14 cellular contexts compared by ENCODE assay signal in genomic region chr1:165330483-165330882, GRCh38. TPM values are rescaled to one million over a fixed set of nuclear protein-coding genes. Genes with fewer than 3 reads are reported as not detected.
DNase-seq lines count a peak whose midpoint lies in the region; ATAC-seq and TF ChIP-seq lines count a peak whose summit lies in the region.
"Had no signal": no experiment of that assay in that cellular context is flagged by ENCODE, and none has a peak within 500 bp of the region (broad histone marks: within the 10 kb centered on the region; RNA-seq: fewer than 3 reads in every experiment).

No MANE protein-coding gene starts in this region.

- H4K20me1 ChIP-seq in PC-3 (ENCODE audit: low read length): no peaks in the 10 kb centered on the region
- H4K20me1 ChIP-seq: BLaER1 had no signal

- no peak for TF ChIP-seq CTCF in PC-3 (conservative IDR thresholded peaks at IDR 0.05; ENCODE audit: low read depth, low read length)
- no peak for TF ChIP-seq CTCF in left lung (IDR thresholded peaks at IDR 0.05)

- CTCF ChIA-PET in PC-3 (lab: Charles Lee): no interaction called here

- no peak overlapping the region for H3K9ac ChIP-seq in PC-3 (ENCODE audit: low read length)
- H3K9ac ChIP-seq: BLaER1 had no signal

- H3K27me3 ChIP-seq in PC-3 (ENCODE audit: low read length) (peaks cover 42% of the 10 kb centered on the region), left lung (peaks cover 0 to 21% of the 10 kb centered on the region in 2 donors)
- H3K27me3 ChIP-seq: BLaER1 had no signal

- no peaks in the 10 kb centered on the region for H3F3A ChIP-seq in PC-3 (ENCODE audit: low read length, unreplicated experiment)

- H3K4me3 ChIP-seq in PC-3 (ENCODE audit: low read length) (no peak overlapping the region), left lung (no peak overlapping the region)
- H3K4me3 ChIP-seq: BLaER1 had no signal

- H3K4me1 ChIP-seq in PC-3 (ENCODE audit: insufficient read depth, low read length) (peaks cover 6% of the 10 kb centered on the region), left lung (no peaks in the 10 kb centered on the region)

- H3K9me2 ChIP-seq in PC-3 (replicated peaks; ENCODE audit: low read length): no peaks in the 10 kb centered on the region

- no peak; the same call in 1 of the 2 replicates for ATAC-seq in PC-3
- no peak for ATAC-seq in left lung
- no peak for ATAC-seq in GM19035 (IDR thresholded peaks at IDR 0.05; ENCODE audit: unreplicated experiment)
- ATAC-seq: HepG2 had no signal

- H3K4me2 ChIP-seq in PC-3 (ENCODE audit: low read length): no peak overlapping the region
- H3K4me2 ChIP-seq: BLaER1 had no signal

- H3K9me3 ChIP-seq in PC-3 (ENCODE audit: low read length) (no peaks in the 10 kb centered on the region), left lung (no peaks in the 10 kb centered on the region)
- H3K9me3 ChIP-seq: BLaER1 had no signal

- intact Hi-C loops in PC-3 (cut with micrococcal nuclease): no loop called here
- intact Hi-C loops in left lung (cut with DNase I): no loop called here

- no peaks in the 10 kb centered on the region for H3K79me2 ChIP-seq in PC-3 (ENCODE audit: low read length)

- H3K27ac ChIP-seq in PC-3 (ENCODE audit: low read length) (no peak overlapping the region), epithelial cell of prostate (no peak overlapping the region), left lung (no peak overlapping the region)
- H3K27ac ChIP-seq: BLaER1 had no signal

- DNase-seq in NCI-H748 (lab: John Stamatoyannopoulos, UW; ENCODE audit: unreplicated experiment) (peak; percentile 18), NCI-H748 treated with DMSO at 0.1 percent for 48 hours (lab: John Stamatoyannopoulos, UW) (no peak), PC-3 (peak; percentile 66), epithelial cell of prostate (ENCODE audit: low read depth, low spot score) (peak; percentile 18), left lung (no peak)
- DNase-seq in activated CD8-positive, alpha-beta memory T cell treated with anti-CD3 and anti-CD28 coated beads for 24 hours: no peak
- DNase-seq: 8988T; CD4-positive, alpha-beta memory T cell; GOT3; H7 had no signal

- H2AFZ ChIP-seq in PC-3 (ENCODE audit: low read length): no peak overlapping the region

- POLR2A ChIA-PET in PC-3 (lab: Charles Lee; ENCODE audit: unreplicated experiment): no interaction called here

- H3K36me3 ChIP-seq in PC-3 (ENCODE audit: low read depth, low read length) (no peaks in the 10 kb centered on the region), left lung (no peaks in the 10 kb centered on the region)
- H3K36me3 ChIP-seq: BLaER1 had no signal

- BruUV-seq in PC-3 (replicated peaks; lab: Mats Ljungman, UMichigan): no TSS peak

RNA-seq across cellular contexts. Expression of gene LMX1A, which starts 26.0 kb away (rescaled TPM):
- total RNA-seq in PC-3 (2014; rRNA removed) (not detected in 2 replicates), left lung (not detected)
- total RNA-seq: A673; CD4-positive, alpha-beta memory T cell had no signal

Comparison
In these comparisons a context has a peak if more than half of its experiments do, and no peak if none do; other contexts are left out.
1. DNase-seq: peak in NCI-H748 (single experiment), PC-3 (single experiment) and epithelial cell of prostate (single experiment); none in NCI-H748 treated with DMSO at 0.1 percent for 48 hours (single experiment), left lung (0 of 2) and activated CD8-positive, alpha-beta memory T cell treated with anti-CD3 and anti-CD28 coated beads for 24 hours (single experiment).